Comparison of ENCODE assay signal across 1 cellular context in genomic region chr10:62082729-62083412, GRCh38.
TF ChIP-seq lines count a peak whose summit lies in the region.

No MANE protein-coding gene starts in this region.

TF ChIP-seq in GM12878, 131 proteins besides CTCF, POLR2A, EP300 and RAD21 (continued from another document):
- TF ChIP-seq ZNF592 (IDR thresholded peaks at IDR 0.05), result no peak
- TF ChIP-seq RELB (IDR thresholded peaks at IDR 0.05; ENCODE audit: low read depth), result 0 out of 2 replicates have a peak, but pooled peaks have one; percentile 21
- TF ChIP-seq NR2C2 (IDR thresholded peaks at IDR 0.05; ENCODE audit: borderline replicate concordance, control insufficient read depth, insufficient read length, low read depth), result no peak
- TF ChIP-seq POU2F2 (IDR thresholded peaks at IDR 0.05; ENCODE audit: borderline replicate concordance, low read depth, low read length), result no peak
- no peak for TF ChIP-seq HDAC2 (IDR thresholded peaks at IDR 0.05)
- no peak for TF ChIP-seq ZNF217 (IDR thresholded peaks at IDR 0.05)
- no peak for TF ChIP-seq CEBPZ (IDR thresholded peaks at IDR 0.05; ENCODE audit: low read depth, low read length)
- TF ChIP-seq IRF5 (IDR thresholded peaks at IDR 0.05; ENCODE audit: borderline replicate concordance), result no peak
- no peak for TF ChIP-seq ZSCAN29 (IDR thresholded peaks at IDR 0.05)
- no peak for TF ChIP-seq ZBTB11 (CRISPR knock-in tag; IDR thresholded peaks at IDR 0.05)
- TF ChIP-seq CEBPB (IDR thresholded peaks at IDR 0.05; ENCODE audit: borderline replicate concordance in 1 of 2, low read depth in 2 of 2, low read length in 2 of 2), result no peak
- TF ChIP-seq KAT2A (conservative IDR thresholded peaks at IDR 0.05; ENCODE audit: control insufficient read depth, low read depth, low read length), result no peak
- no peak for TF ChIP-seq PAX5 (IDR thresholded peaks at IDR 0.05; ENCODE audit: borderline replicate concordance, low read depth, low read length)
- no peak for TF ChIP-seq PBX3 (IDR thresholded peaks at IDR 0.05; ENCODE audit: insufficient replicate concordance, low read depth, low read length)
- no peak for TF ChIP-seq GATAD2B (conservative IDR thresholded peaks at IDR 0.05; ENCODE audit: low read depth)
- no peak for TF ChIP-seq LARP7 (IDR thresholded peaks at IDR 0.05)
- no peak for TF ChIP-seq MEF2A (IDR thresholded peaks at IDR 0.05; ENCODE audit: insufficient read depth, low read depth, low read length)
- TF ChIP-seq NFXL1 (IDR thresholded peaks at IDR 0.05; ENCODE audit: borderline replicate concordance), result no peak
- TF ChIP-seq MTA2 (IDR thresholded peaks at IDR 0.05; ENCODE audit: low read depth), result no peak
- TF ChIP-seq TCF3 (IDR thresholded peaks at IDR 0.05; ENCODE audit: borderline replicate concordance, insufficient read depth, low read depth, low read length), result no peak
- no peak for TF ChIP-seq E4F1 (IDR thresholded peaks at IDR 0.05; ENCODE audit: borderline replicate concordance, partially characterized antibody)
- no peak for TF ChIP-seq EGR1 (IDR thresholded peaks at IDR 0.05; ENCODE audit: borderline replicate concordance in 1 of 2, low read depth in 2 of 2, low read length in 2 of 2)
- TF ChIP-seq SIX5 (IDR thresholded peaks at IDR 0.05; ENCODE audit: low read depth, low read length, severe bottlenecking), result no peak
- TF ChIP-seq FOXK2 (IDR thresholded peaks at IDR 0.05), result no peak
- no peak for TF ChIP-seq SMAD5 (IDR thresholded peaks at IDR 0.05; ENCODE audit: low read depth)
- TF ChIP-seq MYB (IDR thresholded peaks at IDR 0.05; ENCODE audit: borderline replicate concordance, low read depth, low read length), result no peak
